In the genomic region with DNA sequence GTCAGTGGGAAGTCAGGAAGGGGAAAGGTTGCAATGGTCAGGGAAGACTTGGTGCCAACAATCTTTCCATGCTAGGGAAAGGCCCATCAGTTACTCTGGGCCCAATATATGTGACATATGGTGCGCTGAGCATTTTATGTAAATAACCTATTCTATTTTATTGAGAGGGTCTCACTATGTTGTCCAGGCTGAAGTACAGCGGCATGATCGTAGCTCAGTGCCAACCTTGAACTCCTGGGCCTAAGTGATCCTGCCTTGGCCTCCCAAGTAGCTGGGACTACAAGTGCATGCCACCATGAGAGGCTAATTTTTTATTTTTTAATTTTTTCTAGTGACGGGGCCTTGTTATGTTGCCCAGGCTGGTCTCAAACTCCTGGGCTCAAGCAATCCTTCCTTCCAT, we compare ENCODE assay signal across 30 cellular contexts.
"Had no signal": no experiment of that assay in that cellular context is flagged by ENCODE, and none has a peak within 500 bp of the region (broad histone marks: within the 10 kb centered on the region; RNA-seq: fewer than 3 reads in every experiment).

No MANE protein-coding gene starts in this region.

- H3K27ac Mint-ChIP-seq: activated CD4-positive, alpha-beta memory T cell treated with anti-CD3 and anti-CD28 coated beads, Interleukin-2, amount 10 ng/mL, durations not matched to agents 7 days and 5 days; activated CD4-positive, alpha-beta T cell treated with anti-CD3 and anti-CD28 coated beads for 36 hours; activated CD4-positive, alpha-beta T cell treated with anti-CD3 and anti-CD28 coated beads, Interleukin-2, amount 10 ng/mL, durations not matched to agents 24 days and 14 days; activated naive CD4-positive, alpha-beta T cell treated with anti-CD3 and anti-CD28 coated beads for 36 hours; activated naive CD4-positive, alpha-beta T cell treated with anti-CD3 and anti-CD28 coated beads, Interleukin-2, amount 50 U/mL, for 24 hours; activated naive CD8-positive, alpha-beta T cell treated with anti-CD3 and anti-CD28 coated beads for 36 hours; activated naive CD8-positive, alpha-beta T cell treated with anti-CD3 and anti-CD28 coated beads, Interleukin-2, amount 50 U/mL, for 24 hours; activated T-helper 17 cell treated with anti-CD3 and anti-CD28 coated beads, Interleukin-2, amount 50 U/mL, for 72 hours; T-helper 17 cell; T-helper 2 cell treated with Interferon-gamma antibody and Interleukin-4, amounts not matched to agents 5 μg/mL and 100 μg/mL, for 36 hours had no signal

- H3K9me3 Mint-ChIP-seq: activated CD4-positive, alpha-beta memory T cell treated with anti-CD3 and anti-CD28 coated beads, Interleukin-2, amount 10 ng/mL, durations not matched to agents 7 days and 5 days; activated CD4-positive, alpha-beta T cell treated with anti-CD3 and anti-CD28 coated beads, Interleukin-2, amount 10 ng/mL, durations not matched to agents 24 days and 14 days; activated naive CD4-positive, alpha-beta T cell treated with anti-CD3 and anti-CD28 coated beads for 36 hours; activated naive CD4-positive, alpha-beta T cell treated with anti-CD3 and anti-CD28 coated beads, Interleukin-2, amount 50 U/mL, for 24 hours; activated naive CD8-positive, alpha-beta T cell treated with anti-CD3 and anti-CD28 coated beads for 36 hours; activated naive CD8-positive, alpha-beta T cell treated with anti-CD3 and anti-CD28 coated beads, Interleukin-2, amount 50 U/mL, for 24 hours; activated T-cell treated with anti-CD3 and anti-CD28 coated beads, Interleukin-2, amount 50 U/mL, for 4 hours; activated T-helper 17 cell treated with anti-CD3 and anti-CD28 coated beads, Interleukin-2, amount 50 U/mL, for 72 hours; T-helper 2 cell treated with Interferon-gamma antibody and Interleukin-4, amounts not matched to agents 5 μg/mL and 100 μg/mL, for 36 hours had no signal

- H3K27me3 Mint-ChIP-seq: activated CD4-positive, alpha-beta memory T cell treated with anti-CD3 and anti-CD28 coated beads, Interleukin-2, amount 10 ng/mL, durations not matched to agents 7 days and 5 days; activated CD4-positive, alpha-beta T cell treated with anti-CD3 and anti-CD28 coated beads for 36 hours; activated CD4-positive, alpha-beta T cell treated with anti-CD3 and anti-CD28 coated beads, Interleukin-2, amount 10 ng/mL, durations not matched to agents 24 days and 14 days; activated naive CD4-positive, alpha-beta T cell treated with anti-CD3 and anti-CD28 coated beads, Interleukin-2, amount 50 U/mL, for 24 hours; activated naive CD8-positive, alpha-beta T cell treated with anti-CD3 and anti-CD28 coated beads for 36 hours; activated naive CD8-positive, alpha-beta T cell treated with anti-CD3 and anti-CD28 coated beads, Interleukin-2, amount 50 U/mL, for 24 hours; activated T-helper 17 cell treated with anti-CD3 and anti-CD28 coated beads, Interleukin-2, amount 50 U/mL, for 72 hours; T-helper 17 cell had no signal

- H3K4me3 ChIP-seq: adrenal gland, body of pancreas had no signal

- H3K27me3 ChIP-seq: adrenal gland, body of pancreas had no signal

- H3K4me3 Mint-ChIP-seq: activated CD4-positive, alpha-beta memory T cell treated with anti-CD3 and anti-CD28 coated beads, Interleukin-2, amount 10 ng/mL, durations not matched to agents 7 days and 5 days; activated CD4-positive, alpha-beta T cell treated with anti-CD3 and anti-CD28 coated beads for 36 hours; activated CD4-positive, alpha-beta T cell treated with anti-CD3 and anti-CD28 coated beads, Interleukin-2, amount 10 ng/mL, durations not matched to agents 24 days and 14 days; activated naive CD4-positive, alpha-beta T cell treated with anti-CD3 and anti-CD28 coated beads for 36 hours; activated naive CD4-positive, alpha-beta T cell treated with anti-CD3 and anti-CD28 coated beads, Interleukin-2, amount 50 U/mL, for 24 hours; activated naive CD8-positive, alpha-beta T cell treated with anti-CD3 and anti-CD28 coated beads for 36 hours; activated naive CD8-positive, alpha-beta T cell treated with anti-CD3 and anti-CD28 coated beads, Interleukin-2, amount 50 U/mL, for 24 hours; activated T-cell treated with anti-CD3 and anti-CD28 coated beads, Interleukin-2, amount 50 U/mL, for 4 hours; activated T-helper 17 cell treated with anti-CD3 and anti-CD28 coated beads, Interleukin-2, amount 50 U/mL, for 72 hours; T-helper 17 cell; T-helper 2 cell treated with Interferon-gamma antibody and Interleukin-4, amounts not matched to agents 5 μg/mL and 100 μg/mL, for 36 hours had no signal

- ATAC-seq: activated CD4-positive, alpha-beta T cell treated with anti-CD3 and anti-CD28 coated beads for 36 hours; activated naive CD8-positive, alpha-beta T cell treated with anti-CD3 and anti-CD28 coated beads, Interleukin-2, amount 50 U/mL, for 24 hours; activated T-cell treated with anti-CD3 and anti-CD28 coated beads, Interleukin-2, amount 50 U/mL, for 4 hours; activated T-helper 17 cell treated with anti-CD3 and anti-CD28 coated beads, Interleukin-2, amount 50 U/mL, for 72 hours; body of pancreas; esophagus mucosa; T-helper 17 cell had no signal

- H3K27ac ChIP-seq: adrenal gland, body of pancreas, WERI-Rb-1 had no signal

- DNase-seq: activated CD4-positive, alpha-beta memory T cell treated with anti-CD3 and anti-CD28 coated beads, Interleukin-2, amount 10 ng/mL, durations not matched to agents 7 days and 5 days; activated CD4-positive, alpha-beta T cell treated with anti-CD3 and anti-CD28 coated beads for 36 hours; activated CD4-positive, alpha-beta T cell treated with anti-CD3 and anti-CD28 coated beads, Interleukin-2, amount 10 ng/mL, durations not matched to agents 24 days and 14 days; activated CD4-positive, alpha-beta T cell treated with anti-CD3 and anti-CD28 coated beads, Interleukin-2, amount 50 U/mL, for 4 hours; activated CD4-positive, CD25-positive, alpha-beta regulatory T cell; activated CD4-positive, CD25-positive, alpha-beta regulatory T cell treated with anti-CD3 and anti-CD28 coated beads, Interleukin-2, amount 50 U/mL, for 72 hours; activated CD8-positive, alpha-beta memory T cell treated with anti-CD3 and anti-CD28 coated beads, Interleukin-2, amount 50 U/mL, for 48 hours; activated effector memory CD4-positive, alpha-beta T cell treated with anti-CD3 and anti-CD28 coated beads, Interleukin-2, amount 50 U/mL, for 16 hours; activated naive CD4-positive, alpha-beta T cell treated with anti-CD3 and anti-CD28 coated beads for 36 hours; activated naive CD8-positive, alpha-beta T cell treated with anti-CD3 and anti-CD28 coated beads for 36 hours; activated naive CD8-positive, alpha-beta T cell treated with anti-CD3 and anti-CD28 coated beads, Interleukin-2, amount 50 U/mL, for 24 hours; activated T-cell treated with anti-CD3 and anti-CD28 coated beads for 4 hours; activated T-cell treated with anti-CD3 and anti-CD28 coated beads, Interleukin-2, amount 50 U/mL, for 4 hours; amygdala; aorta; body of pancreas; caudate nucleus; cortex of kidney; dermis blood vessel endothelial cell; effector CD4-positive, alpha-beta T cell; foreskin fibroblast; T-helper 1 cell; T-helper 17 cell; T1000; WERI-Rb-1 had no signal
